9 cellular contexts compared by ENCODE assay signal in genomic region chr2:68774569-68775271, GRCh38. TPM values are rescaled to one million over a fixed set of nuclear protein-coding genes. Genes with fewer than 3 reads are reported as not detected.
DNase-seq lines count a peak whose midpoint lies in the region; ATAC-seq and TF ChIP-seq lines count a peak whose summit lies in the region.
"Had no signal": no experiment of that assay in that cellular context is flagged by ENCODE, and none has a peak within 500 bp of the region (broad histone marks: within the 10 kb centered on the region; RNA-seq: fewer than 3 reads in every experiment).

No MANE protein-coding gene starts in this region.

- peak overlapping the region; percentile 43 to 55 (median 46) for H3K4me3 ChIP-seq in esophagus muscularis mucosa

- no peaks in the 10 kb centered on the region for H3K36me3 ChIP-seq in esophagus muscularis mucosa

- peak; percentile 72 for DNase-seq in NK-92 treated with Interleukin-12 subunit alpha and Interleukin-12 subunit beta, amount 100 ng/mL, for 24 hours (lab: John Stamatoyannopoulos, UW)
- DNase-seq in NK-92 (lab: John Stamatoyannopoulos, UW; ENCODE audit: unreplicated experiment), result no peak
- peak; percentile 32 to 39 for DNase-seq in activated CD4-positive, alpha-beta T cell treated with anti-CD3 and anti-CD28 coated beads, Interleukin-2, amount 50 U/mL, for 4 hours
- no peak for DNase-seq in esophagus muscularis mucosa (ENCODE audit: extremely low spot score)
- DNase-seq in pulmonary artery endothelial cell (ENCODE audit: low read depth, low spot score), result peak; percentile 51
- DNase-seq in glomerular visceral epithelial cell (ENCODE audit: extremely low spot score), result no peak
- DNase-seq in iPS-NIHi7 (ENCODE audit: extremely low spot score), result no peak

- peaks cover 27 to 42% (median 37%) of the 10 kb centered on the region in 4 donors for H3K4me1 ChIP-seq in esophagus muscularis mucosa

- no peaks in the 10 kb centered on the region for H3K9me3 ChIP-seq in esophagus muscularis mucosa

- WGBS in esophagus muscularis mucosa, result 57% methylated on average over 18 of the region's 31 CpGs

- ATAC-seq in HG03520 (IDR thresholded peaks at IDR 0.05; ENCODE audit: unreplicated experiment), result peak; percentile 90

- no peaks in the 10 kb centered on the region for H3K27me3 ChIP-seq in esophagus muscularis mucosa

- no peak for TF ChIP-seq POLR2A in esophagus muscularis mucosa (IDR thresholded peaks at IDR 0.05; ENCODE audit: low read depth)

- intact Hi-C loops in esophagus muscularis mucosa (cut with DNase I), result no loop called here

- no peak for TF ChIP-seq CTCF in esophagus muscularis mucosa (IDR thresholded peaks at IDR 0.05)

- peak overlapping the region; percentile 64 to 76 (median 68) for H3K27ac ChIP-seq in esophagus muscularis mucosa (replicated peaks in 1 of 4)
- H3K27ac ChIP-seq: 22Rv1 had no signal

- no peak for TF ChIP-seq EP300 in esophagus muscularis mucosa (IDR thresholded peaks at IDR 0.05)

RNA-seq across cellular contexts. Expression of gene ARHGAP25, which starts 40.1 kb away (rescaled TPM):
- total RNA-seq in esophagus muscularis mucosa, result 1 to 10 TPM; 3.7 to 9.3 (median 5.4) TPM
- 1.5 and 1.7 TPM in 2 replicates for total RNA-seq in pulmonary artery endothelial cell

Comparison
In these comparisons a context has a peak if more than half of its experiments do, and no peak if none do; other contexts are left out.
1. DNase-seq: peak in NK-92 treated with Interleukin-12 subunit alpha and Interleukin-12 subunit beta, amount 100 ng/mL, for 24 hours (single experiment), activated CD4-positive, alpha-beta T cell treated with anti-CD3 and anti-CD28 coated beads, Interleukin-2, amount 50 U/mL, for 4 hours (2 of 2) and pulmonary artery endothelial cell (single experiment); none in NK-92 (single experiment), esophagus muscularis mucosa (single experiment), glomerular visceral epithelial cell (single experiment) and iPS-NIHi7 (single experiment).